Comparison of ENCODE assay signal across 16 cellular contexts in the genomic region with DNA sequence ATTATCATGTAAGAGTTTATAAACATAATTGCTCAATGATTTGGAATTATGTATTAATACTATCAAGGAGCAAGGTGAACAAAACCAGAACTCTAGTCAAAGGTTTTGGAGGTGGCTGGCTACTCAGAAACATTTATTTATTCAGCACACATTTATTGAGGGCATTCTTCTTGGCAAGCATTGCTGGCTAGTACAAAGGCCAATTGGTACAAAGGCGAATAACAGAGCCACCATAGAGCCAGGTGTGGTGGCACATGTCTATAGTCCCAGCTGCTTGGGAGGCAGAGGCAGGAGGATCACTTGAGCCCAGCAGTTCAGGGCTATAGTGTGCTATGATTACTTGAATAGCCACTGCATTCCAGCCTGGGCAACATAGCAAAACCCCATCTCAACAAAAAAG.
A peak's percentile ranks its signal among the peaks of the same experiment; 100 is the strongest.
DNase-seq lines count a peak whose midpoint lies in the region; ATAC-seq, FAIRE-seq and TF ChIP-seq lines count a peak whose summit lies in the region.
"Had no signal": no experiment of that assay in that cellular context is flagged by ENCODE, and none has a peak within 500 bp of the region (broad histone marks: within the 10 kb centered on the region; RNA-seq: fewer than 3 reads in every experiment).

No MANE protein-coding gene starts in this region.

- H3K4me1 ChIP-seq in liver (ENCODE audit: control insufficient read depth in 4 of 4, insufficient read depth in 4 of 4, low read length in 3 of 4) (peaks cover 3 to 12% (median 6%) of the 10 kb centered on the region in 4 donors), HepG2 (ENCODE audit: insufficient read depth, low read length) (no peaks in the 10 kb centered on the region), gastroesophageal sphincter (peaks cover 16 to 72% (median 25%) of the 10 kb centered on the region in 3 donors), mucosa of descending colon (ENCODE audit: low read depth) (peaks cover 4% of the 10 kb centered on the region), transverse colon (peaks cover 2 to 37% (median 13%) of the 10 kb centered on the region in 4 donors)
- H3K4me1 ChIP-seq: BLaER1 had no signal

- FAIRE-seq in HepG2 (lab: Jason Lieb, UNC), result no peak
- FAIRE-seq: H1 had no signal

- H3K27ac ChIP-seq in liver (ENCODE audit: low read depth in 1 of 2, low read length in 2 of 2), result no peak overlapping the region
- no peak overlapping the region for H3K27ac ChIP-seq in HepG2 (ENCODE audit: extremely low read length, insufficient read depth, low read length)
- H3K27ac ChIP-seq in gastroesophageal sphincter, result peak overlapping the region in 3 of 4 donors; percentile 6 to 74 (median 67)
- peak overlapping the region in 1 of 4 donors; percentile 18 for H3K27ac ChIP-seq in transverse colon
- H3K27ac ChIP-seq: BLaER1 had no signal

- no peaks in the 10 kb centered on the region for H3K36me3 ChIP-seq in liver (ENCODE audit: control insufficient read depth in 4 of 4, insufficient read depth in 3 of 4, low read depth in 1 of 4, low read length in 3 of 4)
- H3K36me3 ChIP-seq in HepG2 (replicated peaks in 1 of 2; ENCODE audit: control insufficient read depth in 1 of 2, insufficient read depth in 2 of 2, low read length in 2 of 2), result no peaks in the 10 kb centered on the region
- no peaks in the 10 kb centered on the region for H3K36me3 ChIP-seq in gastroesophageal sphincter
- no peaks in the 10 kb centered on the region for H3K36me3 ChIP-seq in mucosa of descending colon (ENCODE audit: low read depth)
- no peaks in the 10 kb centered on the region for H3K36me3 ChIP-seq in transverse colon

- H3K9me3 ChIP-seq in liver (ENCODE audit: control insufficient read depth in 4 of 4, low read length in 3 of 4) (no peaks in the 10 kb centered on the region), HepG2 (ENCODE audit: low read length) (no peaks in the 10 kb centered on the region), gastroesophageal sphincter (no peaks in the 10 kb centered on the region), mucosa of descending colon (no peaks in the 10 kb centered on the region), transverse colon (no peaks in the 10 kb centered on the region)
- H3K9me3 ChIP-seq: BLaER1 had no signal

- no peaks in the 10 kb centered on the region for H3K27me3 ChIP-seq in liver (ENCODE audit: control insufficient read depth in 4 of 4, insufficient read depth in 4 of 4, low read length in 3 of 4)
- no peaks in the 10 kb centered on the region for H3K27me3 ChIP-seq in HepG2 (ENCODE audit: control insufficient read depth in 1 of 2, insufficient read depth in 2 of 2, low read length in 2 of 2)
- H3K27me3 ChIP-seq in gastroesophageal sphincter, result no peaks in the 10 kb centered on the region
- no peaks in the 10 kb centered on the region for H3K27me3 ChIP-seq in transverse colon
- H3K27me3 ChIP-seq: BLaER1 had no signal

- POLR2A ChIA-PET in HepG2 (lab: Yijun Ruan, JAX), result no interaction called here

- ATAC-seq in HepG2, result no peak
- ATAC-seq in gastroesophageal sphincter, result no peak
- peak; percentile 98 for ATAC-seq in mucosa of descending colon
- no peak for ATAC-seq in HG03095 (IDR thresholded peaks at IDR 0.05; ENCODE audit: unreplicated experiment)

- CTCF ChIA-PET in HepG2 (lab: Yijun Ruan, JAX; ENCODE audit: low intra/inter-chr PET ratio, low total read pairs), result no interaction called here

- no peak for TF ChIP-seq RAD21 in liver (IDR thresholded peaks at IDR 0.05)
- no peak for TF ChIP-seq RAD21 in HepG2 (CRISPR knock-in tag; IDR thresholded peaks at IDR 0.05)

- H3K9ac ChIP-seq in liver (ENCODE audit: low read depth in 1 of 2, low read length in 2 of 2), result no peak overlapping the region
- H3K9ac ChIP-seq in HepG2 (ENCODE audit: insufficient read depth, low read depth, low read length), result no peak overlapping the region
- H3K9ac ChIP-seq: BLaER1 had no signal

- no peak overlapping the region for H3K4me2 ChIP-seq in HepG2 (ENCODE audit: low read depth, low read length)
- H3K4me2 ChIP-seq: BLaER1 had no signal

- no peak for DNase-seq in HepG2 (ENCODE audit: low spot score)
- DNase-seq in mucosa of descending colon, result peak in 2 of 3 donors; percentile 36 to 61
- peak; percentile 24 for DNase-seq in transverse colon
- DNase-seq in activated naive CD4-positive, alpha-beta T cell treated with Interleukin-2 at 50 U/mL for 16 hours, result no peak
- DNase-seq in hepatic stellate cell (ENCODE audit: low spot score), result no peak
- DNase-seq: 8988T; CD4-positive, alpha-beta memory T cell; DMS153; DMS79; GDM1; H9 had no signal

- H2AFZ ChIP-seq in HepG2 (ENCODE audit: low read length), result no peak overlapping the region

- H3K4me3 ChIP-seq in liver (ENCODE audit: low read depth in 1 of 3, low read length in 3 of 3) (no peak overlapping the region), HepG2 (replicated peaks in 1 of 3; ENCODE audit: insufficient read depth in 1 of 3, low read depth in 2 of 3, low read length in 3 of 3) (no peak overlapping the region), gastroesophageal sphincter (no peak overlapping the region), mucosa of descending colon (no peak overlapping the region), transverse colon (no peak overlapping the region)
- H3K4me3 ChIP-seq: BLaER1 had no signal

- TF ChIP-seq CTCF in liver (IDR thresholded peaks at IDR 0.05; ENCODE audit: low read depth, low read length, missing input control), result no peak
- TF ChIP-seq CTCF in HepG2 (CRISPR knock-in tag; IDR thresholded peaks at IDR 0.05), result no peak
- no peak for TF ChIP-seq CTCF in gastroesophageal sphincter (IDR thresholded peaks at IDR 0.05)
- TF ChIP-seq CTCF in mucosa of descending colon (IDR thresholded peaks at IDR 0.05), result no peak
- TF ChIP-seq CTCF in transverse colon (IDR thresholded peaks at IDR 0.05), result no peak

- no peaks in the 10 kb centered on the region for H4K20me1 ChIP-seq in HepG2 (ENCODE audit: insufficient read depth, low read length)
- H4K20me1 ChIP-seq: BLaER1 had no signal

- intact Hi-C loops in HepG2 (cut with micrococcal nuclease; ENCODE audit: unreplicated experiment), result no loop called here
- intact Hi-C loops in mucosa of descending colon (cut with DNase I, micrococcal nuclease), result no loop called here
- intact Hi-C loops in transverse colon (cut with DNase I; ENCODE audit: low total_unique reads), result no loop called here

- no TSS peak for BruUV-seq in HepG2 (replicated peaks; lab: Mats Ljungman, UMichigan)

- H3K79me2 ChIP-seq in HepG2 (ENCODE audit: insufficient read depth, low read length), result no peaks in the 10 kb centered on the region

- in situ Hi-C loops in HepG2 (cut with HindIII; ENCODE audit: extremely low pct_ligation_motif_present, low pct_unique_long_range_greater_than_20kb), result no loop called here
- in situ Hi-C loops in transverse colon (cut with MboI; ENCODE audit: low pct_ligation_motif_present in 1 of 4, low pct_unique_long_range_greater_than_20kb in 1 of 4, low sequenced_read_pairs in 3 of 4), result no loop called here

- TF ChIP-seq EP300 in HepG2 (IDR thresholded peaks at IDR 0.05; ENCODE audit: low read depth in 2 of 2, low read length in 2 of 2) (no peak), HepG2 (CRISPR knock-in tag; IDR thresholded peaks at IDR 0.05; ENCODE audit: borderline replicate concordance) (no peak), gastroesophageal sphincter (IDR thresholded peaks at IDR 0.05) (no peak), transverse colon (IDR thresholded peaks at IDR 0.05; ENCODE audit: low read depth) (no peak)

- TF ChIP-seq POLR2A in HepG2 (IDR thresholded peaks at IDR 0.05; ENCODE audit: insufficient read depth in 1 of 2, low read depth in 2 of 2, low read length in 2 of 2) (no peak), gastroesophageal sphincter (IDR thresholded peaks at IDR 0.05) (no peak), transverse colon (IDR thresholded peaks at IDR 0.05) (no peak)

- 42% methylated on average over 1 of the region's 1 CpG for WGBS in liver
- 100% methylated on average over 1 of the region's 1 CpG for WGBS in HepG2 (ENCODE audit: low lambda C conversion rate)
- WGBS in gastroesophageal sphincter (ENCODE audit: low coverage in 1 of 2), 2 donors, result 100% methylated on average over 1 of the region's 1 CpG
- WGBS in transverse colon (ENCODE audit: low coverage in 1 of 2), 2 donors, result 56% methylated on average over 1 of the region's 1 CpG; no CpG with 5 or more reads in 1 of the 2 donors

TF ChIP-seq in liver, 16 proteins besides CTCF, POLR2A, EP300 and RAD21 (continues in another document):
- TF ChIP-seq, protein P1, sequence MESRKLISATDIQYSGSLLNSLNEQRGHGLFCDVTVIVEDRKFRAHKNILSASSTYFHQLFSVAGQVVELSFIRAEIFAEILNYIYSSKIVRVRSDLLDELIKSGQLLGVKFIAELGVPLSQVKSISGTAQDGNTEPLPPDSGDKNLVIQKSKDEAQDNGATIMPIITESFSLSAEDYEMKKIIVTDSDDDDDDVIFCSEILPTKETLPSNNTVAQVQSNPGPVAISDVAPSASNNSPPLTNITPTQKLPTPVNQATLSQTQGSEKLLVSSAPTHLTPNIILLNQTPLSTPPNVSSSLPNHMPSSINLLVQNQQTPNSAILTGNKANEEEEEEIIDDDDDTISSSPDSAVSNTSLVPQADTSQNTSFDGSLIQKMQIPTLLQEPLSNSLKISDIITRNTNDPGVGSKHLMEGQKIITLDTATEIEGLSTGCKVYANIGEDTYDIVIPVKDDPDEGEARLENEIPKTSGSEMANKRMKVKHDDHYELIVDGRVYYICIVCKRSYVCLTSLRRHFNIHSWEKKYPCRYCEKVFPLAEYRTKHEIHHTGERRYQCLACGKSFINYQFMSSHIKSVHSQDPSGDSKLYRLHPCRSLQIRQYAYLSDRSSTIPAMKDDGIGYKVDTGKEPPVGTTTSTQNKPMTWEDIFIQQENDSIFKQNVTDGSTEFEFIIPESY (IDR thresholded peaks at IDR 0.05), result no peak

TF ChIP-seq in HepG2, 621 proteins besides CTCF, POLR2A, EP300 and RAD21 (continues in another document):
- TF ChIP-seq ZNF513 (CRISPR knock-in tag; conservative IDR thresholded peaks at IDR 0.05), result no peak
- TF ChIP-seq NCOA2 (CRISPR knock-in tag; IDR thresholded peaks at IDR 0.05), result no peak

Comparison
In these comparisons a context has a peak if more than half of its experiments do, and no peak if none do; other contexts are left out.
1. H3K27ac ChIP-seq: peak in gastroesophageal sphincter (3 of 4); none in liver (0 of 2) and HepG2 (single experiment).
2. DNase-seq: peak in mucosa of descending colon (2 of 3) and transverse colon (single experiment); none in HepG2 (single experiment), activated naive CD4-positive, alpha-beta T cell treated with Interleukin-2 at 50 U/mL for 16 hours (single experiment) and hepatic stellate cell (single experiment).